ENCODE assay signal across 17 cellular contexts in genomic region chr18:54879691-54880090, GRCh38. TPM values are rescaled to one million over a fixed set of nuclear protein-coding genes. Genes with fewer than 3 reads are reported as not detected.
A peak's percentile ranks its signal among the peaks of the same experiment; 100 is the strongest.
DNase-seq lines count a peak whose midpoint lies in the region; TF ChIP-seq lines count a peak whose summit lies in the region.
"Had no signal": no experiment of that assay in that cellular context is flagged by ENCODE, and none has a peak within 500 bp of the region (broad histone marks: within the 10 kb centered on the region; RNA-seq: fewer than 3 reads in every experiment).

No MANE protein-coding gene starts in this region.

- H3K14ac ChIP-seq in neuronal stem cell (ENCODE audit: low read length): no peak overlapping the region

- no peak overlapping the region for H2BK5ac ChIP-seq in neuronal stem cell (ENCODE audit: low read length)

- H3K4ac ChIP-seq in neuronal stem cell (ENCODE audit: low read length): no peak overlapping the region

- no peaks in the 10 kb centered on the region for H3K4me1 ChIP-seq in mammary epithelial cell (ENCODE audit: insufficient read depth, low read length)
- H3K4me1 ChIP-seq in hepatocyte (ENCODE audit: insufficient read depth): peaks cover 12% of the 10 kb centered on the region
- H3K4me1 ChIP-seq in neuronal stem cell (ENCODE audit: control insufficient read depth in 2 of 2, insufficient read depth in 1 of 2, low read depth in 1 of 2, low read length in 2 of 2): peaks cover 0 to 12% of the 10 kb centered on the region in 2 donors
- H3K4me1 ChIP-seq: HAP-1 had no signal

- H3K79me1 ChIP-seq in neuronal stem cell (ENCODE audit: low read depth, low read length): no peaks in the 10 kb centered on the region

- POLR2A ChIA-PET in MCF 10A (lab: Yijun Ruan, JAX): interaction anchor here (1.1 to 1.5 kb wide), 2 partner anchors 10 to 14 kb away, joined by 3 to 4 read pairs; no protein-coding TSS in a partner anchor

- H3K27ac Mint-ChIP-seq in MCF 10A (ENCODE audit: low read depth, unreplicated experiment): peak overlapping the region; percentile 31
- H3K27ac Mint-ChIP-seq: CD14-positive monocyte had no signal

- H3K79me2 ChIP-seq in mammary epithelial cell (ENCODE audit: insufficient read depth, low read length) (no peaks in the 10 kb centered on the region), hepatocyte (no peaks in the 10 kb centered on the region)

- intact Hi-C loops in MCF 10A (cut with micrococcal nuclease) (no loop called here), mammary epithelial cell (cut with micrococcal nuclease) (loop anchor here (1.0 to 10.0 kb wide), 3 partner anchors 51 to 195 kb away; partner anchors contain the start of gene RAB27B)

- in situ Hi-C loops in mammary epithelial cell (cut with MboI; ENCODE audit: low sequenced_read_pairs in 2 of 2): no loop called here

- no peak overlapping the region for H2AFZ ChIP-seq in mammary epithelial cell (ENCODE audit: low read depth, low read length)
- no peak overlapping the region for H2AFZ ChIP-seq in hepatocyte
- H2AFZ ChIP-seq in neuronal stem cell (ENCODE audit: low read length): peak overlapping the region; percentile 21

- no peak overlapping the region for H4K8ac ChIP-seq in neuronal stem cell (ENCODE audit: low read depth, low read length)

- H4K20me1 ChIP-seq in mammary epithelial cell (ENCODE audit: insufficient read depth, low read length): no peaks in the 10 kb centered on the region
- H4K20me1 ChIP-seq in hepatocyte (ENCODE audit: insufficient read depth, poor library complexity, severe bottlenecking): no peaks in the 10 kb centered on the region
- H4K20me1 ChIP-seq: BLaER1 had no signal

- no peaks in the 10 kb centered on the region for H3K27me3 Mint-ChIP-seq in MCF 10A (ENCODE audit: insufficient read depth, unreplicated experiment)
- H3K27me3 Mint-ChIP-seq: CD4-positive, alpha-beta memory T cell had no signal

- H3K4me2 ChIP-seq in mammary epithelial cell (ENCODE audit: insufficient read depth, low read depth, low read length) (no peak overlapping the region), hepatocyte (no peak overlapping the region), neuronal stem cell (ENCODE audit: insufficient read depth, low read length, poor library complexity, severe bottlenecking) (no peak overlapping the region)
- H3K4me2 ChIP-seq: BLaER1 had no signal

- H3K9me3 ChIP-seq in mammary epithelial cell (replicated peaks; ENCODE audit: insufficient read depth, low read length): no peaks in the 10 kb centered on the region
- H3K9me3 ChIP-seq in hepatocyte (ENCODE audit: low read depth): no peaks in the 10 kb centered on the region
- no peaks in the 10 kb centered on the region for H3K9me3 ChIP-seq in neuronal stem cell (replicated peaks in 1 of 2; ENCODE audit: control insufficient read depth in 2 of 2, insufficient read depth in 1 of 2, low read depth in 1 of 2, low read length in 2 of 2)
- H3K9me3 ChIP-seq: BLaER1, HAP-1 had no signal

- CTCF ChIA-PET in MCF 10A (lab: Yijun Ruan, JAX): interaction anchor here (0.6 to 1.8 kb wide), 2 partner anchors 104 to 581 kb away, joined by 3 to 5 read pairs; no protein-coding TSS in a partner anchor
- CTCF ChIA-PET in mammary epithelial cell (lab: Charles Lee; ENCODE audit: low non-redundant PET): no interaction called here

- H3K4me3 ChIP-seq in mammary epithelial cell (replicated peaks in 1 of 3; ENCODE audit: insufficient read depth in 1 of 3, low read depth in 2 of 3, low read length in 3 of 3) (no peak overlapping the region), hepatocyte (no peak overlapping the region), neuronal stem cell (ENCODE audit: low read length in 2 of 2) (no peak overlapping the region)
- H3K4me3 ChIP-seq: BLaER1, GM12878, HAP-1 had no signal

- DNase-seq in MCF 10A (ENCODE audit: unreplicated experiment): no peak
- DNase-seq in mammary epithelial cell: no peak
- no peak for DNase-seq in hepatocyte (ENCODE audit: low spot score)
- no peak for DNase-seq in neuronal stem cell (ENCODE audit: low spot score)
- no peak for DNase-seq in NCI-H526 treated with DMSO at 0.1 percent for 48 hours (lab: John Stamatoyannopoulos, UW)
- DNase-seq in caudate nucleus (lab: John Stamatoyannopoulos, UW): no peak
- no peak for DNase-seq in DMS153 treated with DMSO at 0.1 percent for 48 hours (lab: John Stamatoyannopoulos, UW; ENCODE audit: unreplicated experiment)
- DNase-seq in stimulated activated naive CD4-positive, alpha-beta T cell treated with Interleukin-2 at 50 U/mL for 16 hours (lab: John Stamatoyannopoulos, UW): no peak
- DNase-seq: 8988T; CD4-positive, alpha-beta memory T cell; DMS153 had no signal

- no peaks in the 10 kb centered on the region for H3K9me3 Mint-ChIP-seq in MCF 10A (ENCODE audit: unreplicated experiment)

- no peak overlapping the region for H2BK15ac ChIP-seq in neuronal stem cell (ENCODE audit: low read length)

- TF ChIP-seq CTCF in MCF 10A (IDR thresholded peaks at IDR 0.05; ENCODE audit: unreplicated experiment) (no peak), mammary epithelial cell (conservative IDR thresholded peaks at IDR 0.05 in 1 of 2, IDR thresholded peaks at IDR 0.05 in 1 of 2; ENCODE audit: extremely low read depth in 1 of 2, insufficient read depth in 1 of 2, low read depth in 1 of 2, low read length in 2 of 2) (no peak), hepatocyte (IDR thresholded peaks at IDR 0.05; ENCODE audit: poor library complexity) (no peak)

- H3K18ac ChIP-seq in neuronal stem cell (ENCODE audit: low read length): no peak overlapping the region

- no peak overlapping the region for H3K23ac ChIP-seq in neuronal stem cell (ENCODE audit: low read depth, low read length, poor library complexity)

- H3K27ac ChIP-seq in mammary epithelial cell (ENCODE audit: insufficient read depth, low read depth, low read length): no peak overlapping the region
- H3K27ac ChIP-seq in hepatocyte: peak overlapping the region; percentile 11
- no peak overlapping the region for H3K27ac ChIP-seq in neuronal stem cell (replicated peaks; ENCODE audit: low read length)
- no peak overlapping the region for H3K27ac ChIP-seq in caudate nucleus (ENCODE audit: low read depth, low read length)
- H3K27ac ChIP-seq: BLaER1 had no signal

- H3K4me1 Mint-ChIP-seq in MCF 10A (ENCODE audit: insufficient read depth, unreplicated experiment): no peaks in the 10 kb centered on the region
- H3K4me1 Mint-ChIP-seq: CD14-positive monocyte; CD4-positive, alpha-beta memory T cell had no signal

- H4K91ac ChIP-seq in neuronal stem cell (ENCODE audit: low read depth, low read length, poor library complexity): no peak overlapping the region

- no TSS peak for BruUV-seq in MCF 10A (replicated peaks; lab: Mats Ljungman, UMichigan)
- no TSS peak for BruUV-seq in mammary epithelial cell (replicated peaks; lab: Mats Ljungman, UMichigan)

- no peaks in the 10 kb centered on the region for H3K36me3 ChIP-seq in mammary epithelial cell (ENCODE audit: insufficient read depth, low read length)
- no peaks in the 10 kb centered on the region for H3K36me3 ChIP-seq in hepatocyte (replicated peaks; ENCODE audit: insufficient read depth, low read depth)
- H3K36me3 ChIP-seq in neuronal stem cell (replicated peaks in 1 of 2; ENCODE audit: control insufficient read depth in 2 of 2, insufficient read depth in 2 of 2, low read length in 2 of 2): no peaks in the 10 kb centered on the region
- H3K36me3 ChIP-seq: BLaER1, HAP-1 had no signal

- H3K9ac ChIP-seq in mammary epithelial cell (ENCODE audit: insufficient read depth, low read length): no peak overlapping the region
- H3K9ac ChIP-seq in neuronal stem cell (ENCODE audit: low read depth, low read length, poor library complexity): no peak overlapping the region
- H3K9ac ChIP-seq: BLaER1 had no signal

- H2BK120ac ChIP-seq in neuronal stem cell (ENCODE audit: low read depth, low read length): no peak overlapping the region

- dilution Hi-C loops in mammary epithelial cell (cut with HindIII; ENCODE audit: low sequenced_read_pairs): no loop called here

- no peak overlapping the region for H2AK5ac ChIP-seq in neuronal stem cell (ENCODE audit: low read depth, low read length)

- 47% methylated on average over 4 of the region's 4 CpGs for WGBS in mammary epithelial cell (ENCODE audit: low coverage, missing lambda C conversion rate)
- WGBS in hepatocyte (ENCODE audit: low lambda C conversion rate, missing lambda C conversion rate): 42% methylated on average over 4 of the region's 4 CpGs
- WGBS in neuronal stem cell (ENCODE audit: extremely low coverage in 2 of 2, insufficient read length in 2 of 2, insufficient replicate concordance in 1 of 2), 2 donors: no CpG with 5 or more reads among the region's 4 CpGs

- no peak overlapping the region for H3K4me3 Mint-ChIP-seq in MCF 10A (ENCODE audit: unreplicated experiment)
- H3K4me3 Mint-ChIP-seq: CD14-positive monocyte; CD4-positive, alpha-beta memory T cell had no signal

- H2BK12ac ChIP-seq in neuronal stem cell (ENCODE audit: low read length): no peak overlapping the region

- no peaks in the 10 kb centered on the region for H3K9me2 ChIP-seq in hepatocyte (replicated peaks; ENCODE audit: insufficient read depth)

- H3K27me3 ChIP-seq in mammary epithelial cell (ENCODE audit: insufficient read depth, low read length) (no peaks in the 10 kb centered on the region), hepatocyte (no peaks in the 10 kb centered on the region), neuronal stem cell (ENCODE audit: control insufficient read depth in 3 of 3, insufficient read depth in 3 of 3, low read depth in 1 of 3, low read length in 3 of 3) (no peaks in the 10 kb centered on the region)
- H3K27me3 ChIP-seq: BLaER1 had no signal

- H3K36me3 Mint-ChIP-seq in MCF 10A (ENCODE audit: insufficient read depth, unreplicated experiment): peaks cover 50% of the 10 kb centered on the region
- H3K36me3 Mint-ChIP-seq: CD14-positive monocyte had no signal

RNA-seq across cellular contexts. Expression of gene RAB27B, which starts 51.4 kb away (rescaled TPM):
- total RNA-seq in MCF 10A (2022): 32.2 and 73.5 TPM in 2 replicates
- total RNA-seq in mammary epithelial cell: 10 to 100 TPM in 1 of 2 donors, 1 to 10 TPM in 1; 1.8 to 19.3 TPM
- 2.5 TPM for polyA plus RNA-seq in mammary epithelial cell
- polyA minus RNA-seq in mammary epithelial cell: 7.6 TPM
- total RNA-seq in hepatocyte: 11.9 and 13.1 TPM in 2 replicates
- 4.5 and 5.2 TPM in 2 replicates for polyA plus RNA-seq in hepatocyte
- polyA plus RNA-seq in neuronal stem cell (2013, experiment 1 of 2): 0.67 TPM
- polyA plus RNA-seq in neuronal stem cell (2013, experiment 2 of 2): 0.96 TPM
- total RNA-seq: A673, G401 had no signal
- polyA plus RNA-seq: GM12878 had no signal
